Comparison of ENCODE assay signal across 11 cellular contexts in the genomic region with DNA sequence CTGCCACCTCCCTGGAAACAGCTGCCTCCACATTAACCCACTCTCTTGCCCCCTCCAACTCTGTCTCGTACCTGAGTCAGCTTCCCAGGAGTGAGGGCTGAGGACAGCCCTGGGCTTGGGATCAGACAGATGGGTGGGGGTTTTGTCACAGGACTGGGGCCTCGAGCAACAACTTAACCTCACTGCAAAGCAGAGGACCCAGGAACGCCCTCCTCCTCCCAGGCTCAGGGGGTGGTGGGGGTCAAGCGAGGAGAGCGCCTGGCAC. TPM values are rescaled to one million over a fixed set of nuclear protein-coding genes. Genes with fewer than 3 reads are reported as not detected.
A peak's percentile ranks its signal among the peaks of the same experiment; 100 is the strongest.
DNase-seq lines count a peak whose midpoint lies in the region; ATAC-seq and TF ChIP-seq lines count a peak whose summit lies in the region.
"Had no signal": no experiment of that assay in that cellular context is flagged by ENCODE, and none has a peak within 500 bp of the region (broad histone marks: within the 10 kb centered on the region; RNA-seq: fewer than 3 reads in every experiment).

No MANE protein-coding gene starts in this region.

- TF ChIP-seq CTCF in WI38 (IDR thresholded peaks at IDR 0.05; ENCODE audit: low read depth, low read length) (no peak), left lung (IDR thresholded peaks at IDR 0.05) (no peak)

- no peak overlapping the region for H3K27ac ChIP-seq in left lung
- H3K27ac ChIP-seq: RWPE1 had no signal

- no peaks in the 10 kb centered on the region for H3K36me3 Mint-ChIP-seq in stimulated activated effector memory CD8-positive, alpha-beta T cell treated with anti-CD3 and anti-CD28 coated beads, Interleukin-12 subunit alpha, Interleukin-12 subunit beta, amount 100 ng/mL, for 72 hours

- H3K4me3 ChIP-seq in WI38 (ENCODE audit: low read depth, low read length) = peak overlapping the region; percentile 42
- H3K4me3 ChIP-seq in left lung = peak overlapping the region; percentile 21 to 42
- H3K4me3 ChIP-seq: lung had no signal

- H3K36me3 ChIP-seq in left lung = no peaks in the 10 kb centered on the region

- H3K4me1 Mint-ChIP-seq in stimulated activated effector memory CD8-positive, alpha-beta T cell treated with anti-CD3 and anti-CD28 coated beads, Interleukin-12 subunit alpha, Interleukin-12 subunit beta, amount 100 ng/mL, for 72 hours = peaks cover 13% of the 10 kb centered on the region

- peaks cover 0 to 13% of the 10 kb centered on the region in 2 donors for H3K4me1 ChIP-seq in left lung

- peak overlapping the region; percentile 53 for H3K4me3 Mint-ChIP-seq in stimulated activated effector memory CD8-positive, alpha-beta T cell treated with anti-CD3 and anti-CD28 coated beads, Interleukin-12 subunit alpha, Interleukin-12 subunit beta, amount 100 ng/mL, for 72 hours

- H3K9me3 Mint-ChIP-seq in stimulated activated effector memory CD8-positive, alpha-beta T cell treated with anti-CD3 and anti-CD28 coated beads, Interleukin-12 subunit alpha, Interleukin-12 subunit beta, amount 100 ng/mL, for 72 hours = no peaks in the 10 kb centered on the region

- no peaks in the 10 kb centered on the region for H3K9me3 ChIP-seq in left lung

- peaks cover 0 to 8% of the 10 kb centered on the region in 2 donors for H3K27me3 ChIP-seq in left lung

- intact Hi-C loops in left lung (cut with DNase I) = no loop called here

- H3K27ac Mint-ChIP-seq in stimulated activated effector memory CD8-positive, alpha-beta T cell treated with anti-CD3 and anti-CD28 coated beads, Interleukin-12 subunit alpha, Interleukin-12 subunit beta, amount 100 ng/mL, for 72 hours = no peak overlapping the region

- DNase-seq in NCI-H1694 treated with DMSO at 0.1 percent for 48 hours (lab: John Stamatoyannopoulos, UW) = peak; percentile 5
- DNase-seq in NCI-H1694 (lab: John Stamatoyannopoulos, UW) = no peak
- DNase-seq in left lung = no peak
- no peak for DNase-seq in stimulated activated effector memory CD8-positive, alpha-beta T cell treated with anti-CD3 and anti-CD28 coated beads, Interleukin-12 subunit alpha, Interleukin-12 subunit beta, amount 100 ng/mL, for 72 hours (ENCODE audit: low spot score in 2 of 2)
- no peak for DNase-seq in HUDEP-2 (lab: John Stamatoyannopoulos, UW; ENCODE audit: unreplicated experiment in 76 of 76)
- DNase-seq: effector memory CD4-positive, alpha-beta T cell had no signal

- ATAC-seq in left lung = no peak
- ATAC-seq in stimulated activated effector memory CD8-positive, alpha-beta T cell treated with anti-CD3 and anti-CD28 coated beads, Interleukin-12 subunit alpha, Interleukin-12 subunit beta, amount 100 ng/mL, for 72 hours = no peak
- no peak for ATAC-seq in GM21528 (IDR thresholded peaks at IDR 0.05; ENCODE audit: low FRiP score, unreplicated experiment)
- no peak for ATAC-seq in HG02798 (IDR thresholded peaks at IDR 0.05; ENCODE audit: poor library complexity, unreplicated experiment)

RNA-seq across cellular contexts. Expression of gene SARDH, which starts 0.4 kb away (rescaled TPM):
- total RNA-seq in left lung = 1 to 10 TPM; 3.9 to 5.9 TPM
